In the genomic region with DNA sequence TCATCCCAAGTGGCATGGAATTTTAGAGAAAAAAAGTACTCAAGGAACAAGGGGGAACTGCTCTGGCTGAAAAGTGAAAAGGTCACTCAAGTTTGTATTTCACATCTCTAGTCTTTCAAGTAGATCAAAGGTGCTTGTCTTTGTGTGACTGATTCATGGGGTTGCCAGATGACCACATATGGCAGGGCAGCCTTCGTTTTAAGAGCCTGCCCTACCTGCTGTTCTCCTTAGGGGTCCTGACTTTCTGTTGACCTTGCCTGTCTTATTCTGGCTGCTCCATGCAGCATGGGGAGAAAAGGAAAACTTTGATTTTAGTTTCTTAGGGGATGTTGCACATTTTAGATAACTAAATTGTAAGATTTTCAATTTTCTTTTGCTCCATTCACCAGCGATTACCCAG, we compare ENCODE assay signal across 25 cellular contexts.
"Had no signal": no experiment of that assay in that cellular context is flagged by ENCODE, and none has a peak within 500 bp of the region (broad histone marks: within the 10 kb centered on the region; RNA-seq: fewer than 3 reads in every experiment).

No MANE protein-coding gene starts in this region.

- H3K27ac Mint-ChIP-seq: dendritic cell treated with granulocyte-macrophage colony-stimulating factor and Interleukin-4, amounts not matched to agents 40 ng/mL and 50 ng/mL, for 4 days; endodermal cell; memory B cell; mesothelial cell of epicardium; naive thymus-derived CD4-positive, alpha-beta T cell; stimulated activated memory B cell treated with anti-CD40 and anti-IgM and Interleukin-4, amounts not matched to agents 10 μg/mL and 1 μg/mL and 100 μg/mL, for 72 hours; stimulated activated naive CD8-positive, alpha-beta T cell treated with anti-CD3 and anti-CD28 coated beads, Interleukin-15, amount 100 ng/mL, for 72 hours had no signal

- H3K9me3 Mint-ChIP-seq: memory B cell had no signal

- ATAC-seq: esophagus mucosa; gastrocnemius medialis; left lobe of liver; naive thymus-derived CD4-positive, alpha-beta T cell; psoas muscle; right cardiac atrium; stimulated activated memory B cell treated with anti-CD40 and anti-IgM and Interleukin-4, amounts not matched to agents 10 μg/mL and 1 μg/mL and 100 μg/mL, for 72 hours; stimulated activated naive CD8-positive, alpha-beta T cell treated with anti-CD3 and anti-CD28 coated beads, Interleukin-15, amount 100 ng/mL, for 72 hours; upper lobe of right lung had no signal

- DNase-seq: colonic mucosa; effector CD8-positive, alpha-beta T cell; endodermal cell; gastrocnemius medialis; head of caudate nucleus; naive thymus-derived CD4-positive, alpha-beta T cell; occipital lobe; ovary; posterior cingulate gyrus; psoas muscle; right cardiac atrium; sigmoid colon; spleen; stimulated activated CD4-positive, alpha-beta T cell treated with anti-CD3 and anti-CD28 coated beads, Interleukin-4, amount 100 ng/mL, for 4 hours; stimulated activated naive CD8-positive, alpha-beta T cell treated with anti-CD3 and anti-CD28 coated beads, Interleukin-15, amount 100 ng/mL, for 72 hours; transverse colon; upper lobe of right lung; uterus had no signal

- H3K27me3 Mint-ChIP-seq: dendritic cell treated with granulocyte-macrophage colony-stimulating factor and Interleukin-4, amounts not matched to agents 40 ng/mL and 50 ng/mL, for 4 days; memory B cell; naive thymus-derived CD4-positive, alpha-beta T cell; stimulated activated memory B cell treated with anti-CD40 and anti-IgM and Interleukin-4, amounts not matched to agents 10 μg/mL and 1 μg/mL and 100 μg/mL, for 72 hours; stimulated activated naive CD8-positive, alpha-beta T cell treated with anti-CD3 and anti-CD28 coated beads, Interleukin-15, amount 100 ng/mL, for 72 hours had no signal

- H3K4me1 Mint-ChIP-seq: endodermal cell; memory B cell; naive thymus-derived CD4-positive, alpha-beta T cell; stimulated activated memory B cell treated with anti-CD40 and anti-IgM and Interleukin-4, amounts not matched to agents 10 μg/mL and 1 μg/mL and 100 μg/mL, for 72 hours; stimulated activated naive CD8-positive, alpha-beta T cell treated with anti-CD3 and anti-CD28 coated beads, Interleukin-15, amount 100 ng/mL, for 72 hours had no signal

- H3K36me3 Mint-ChIP-seq: mesothelial cell of epicardium; naive thymus-derived CD4-positive, alpha-beta T cell had no signal

- H3K4me3 Mint-ChIP-seq: dendritic cell treated with granulocyte-macrophage colony-stimulating factor and Interleukin-4, amounts not matched to agents 40 ng/mL and 50 ng/mL, for 4 days; endodermal cell; memory B cell; mesothelial cell of epicardium; naive thymus-derived CD4-positive, alpha-beta T cell; nephron; stimulated activated memory B cell treated with anti-CD40 and anti-IgM and Interleukin-4, amounts not matched to agents 10 μg/mL and 1 μg/mL and 100 μg/mL, for 72 hours; stimulated activated naive CD8-positive, alpha-beta T cell treated with anti-CD3 and anti-CD28 coated beads, Interleukin-15, amount 100 ng/mL, for 72 hours had no signal
